Comparison of ENCODE assay signal across 12 cellular contexts in genomic region chr5:53030828-53031425, GRCh38. TPM values are rescaled to one million over a fixed set of nuclear protein-coding genes. Genes with fewer than 3 reads are reported as not detected.
A peak's percentile ranks its signal among the peaks of the same experiment; 100 is the strongest.
DNase-seq lines count a peak whose midpoint lies in the region; ATAC-seq and TF ChIP-seq lines count a peak whose summit lies in the region.
"Had no signal": no experiment of that assay in that cellular context is flagged by ENCODE, and none has a peak within 500 bp of the region (broad histone marks: within the 10 kb centered on the region; RNA-seq: fewer than 3 reads in every experiment).

No MANE protein-coding gene starts in this region.

- H3K4me1 Mint-ChIP-seq in CD4-positive, alpha-beta memory T cell, result peaks cover 9 to 31% (median 14%) of the 10 kb centered on the region in 4 donors
- H3K4me1 Mint-ChIP-seq in naive thymus-derived CD4-positive, alpha-beta T cell, result peaks cover 12 to 47% (median 26%) of the 10 kb centered on the region in 7 donors
- H3K4me1 Mint-ChIP-seq: neural crest cell had no signal

- no peak overlapping the region for H3K4me3 Mint-ChIP-seq in CD4-positive, alpha-beta memory T cell
- peak overlapping the region in 1 of 10 donors; percentile 79 for H3K4me3 Mint-ChIP-seq in naive thymus-derived CD4-positive, alpha-beta T cell
- H3K4me3 Mint-ChIP-seq: effector memory CD8-positive, alpha-beta T cell; neural crest cell had no signal

- no peaks in the 10 kb centered on the region for H3K27me3 Mint-ChIP-seq in CD4-positive, alpha-beta memory T cell
- H3K27me3 Mint-ChIP-seq in naive thymus-derived CD4-positive, alpha-beta T cell, result no peaks in the 10 kb centered on the region
- H3K27me3 Mint-ChIP-seq: effector memory CD8-positive, alpha-beta T cell had no signal

- intact Hi-C loops in CD4-positive, alpha-beta memory T cell (cut with micrococcal nuclease), result loop anchor here (1.0 to 5.0 kb wide), 3 partner anchors 10 to 84 kb away; partner anchors contain the start of gene ITGA2
- intact Hi-C loops in naive thymus-derived CD4-positive, alpha-beta T cell (cut with micrococcal nuclease), result loop anchor here (1.0 to 5.0 kb wide), 7 partner anchors 10 to 83 kb away; partner anchors contain the start of gene ITGA2 (in 1 of the 2)

- no peak for ATAC-seq in naive thymus-derived CD4-positive, alpha-beta T cell
- no peak for ATAC-seq in GM18907 (IDR thresholded peaks at IDR 0.05; ENCODE audit: unreplicated experiment)

- no peak overlapping the region for H3K4me3 ChIP-seq in CD4-positive, alpha-beta memory T cell (ENCODE audit: low read length in 2 of 2)
- H3K4me3 ChIP-seq in LNCaP clone FGC (ENCODE audit: low read depth, low read length), result no peak overlapping the region
- H3K4me3 ChIP-seq in astrocyte of the spinal cord (ENCODE audit: low read depth, low read length), result no peak overlapping the region
- no peak overlapping the region for H3K4me3 ChIP-seq in naive thymus-derived CD4-positive, alpha-beta T cell (ENCODE audit: low read length)

- H3K27me3 ChIP-seq in CD4-positive, alpha-beta memory T cell (ENCODE audit: insufficient read depth, low read length), result no peaks in the 10 kb centered on the region
- no peaks in the 10 kb centered on the region for H3K27me3 ChIP-seq in naive thymus-derived CD4-positive, alpha-beta T cell (ENCODE audit: control insufficient read depth in 2 of 2, insufficient read depth in 2 of 2, low read length in 2 of 2)

- H3K27ac Mint-ChIP-seq in CD4-positive, alpha-beta memory T cell, result peak overlapping the region in 5 of 7 donors; percentile 5 to 76 (median 16)
- H3K27ac Mint-ChIP-seq in naive thymus-derived CD4-positive, alpha-beta T cell, result peak overlapping the region in 8 of 9 donors; percentile 58 to 89 (median 82)
- H3K27ac Mint-ChIP-seq: effector memory CD8-positive, alpha-beta T cell had no signal

- POLR2A ChIA-PET in CD4-positive, alpha-beta memory T cell (lab: Charles Lee; ENCODE audit: partially characterized antibody), result no interaction called here
- POLR2A ChIA-PET in naive thymus-derived CD4-positive, alpha-beta T cell (lab: Charles Lee), result interaction anchor here (0.6 kb wide), 1 partner anchor 409 kb away, joined by 6 read pairs; no protein-coding TSS in a partner anchor

- no peaks in the 10 kb centered on the region for H3K36me3 ChIP-seq in CD4-positive, alpha-beta memory T cell (ENCODE audit: insufficient read depth, low read length)
- no peaks in the 10 kb centered on the region for H3K36me3 ChIP-seq in naive thymus-derived CD4-positive, alpha-beta T cell (ENCODE audit: control insufficient read depth in 2 of 3, insufficient read depth in 3 of 3, low read length in 3 of 3)

- no peak overlapping the region for H3K27ac ChIP-seq in CD4-positive, alpha-beta memory T cell (ENCODE audit: low read depth, low read length)
- no peak overlapping the region for H3K27ac ChIP-seq in naive thymus-derived CD4-positive, alpha-beta T cell (ENCODE audit: low read depth, low read length)

- H3K36me3 Mint-ChIP-seq in CD4-positive, alpha-beta memory T cell, result no peaks in the 10 kb centered on the region
- peaks cover 0 to 34% (median 0%) of the 10 kb centered on the region in 5 donors for H3K36me3 Mint-ChIP-seq in naive thymus-derived CD4-positive, alpha-beta T cell

- in situ Hi-C loops in astrocyte of the spinal cord (cut with HindIII; ENCODE audit: low sequenced_read_pairs), result no loop called here

- H3K4me1 ChIP-seq in CD4-positive, alpha-beta memory T cell (ENCODE audit: insufficient read depth, low read length), result peaks cover 16% of the 10 kb centered on the region
- H3K4me1 ChIP-seq in naive thymus-derived CD4-positive, alpha-beta T cell (ENCODE audit: control insufficient read depth in 2 of 2, insufficient read depth in 2 of 2, low read length in 2 of 2), result peaks cover 0 to 18% of the 10 kb centered on the region in 2 donors

- TF ChIP-seq CTCF in LNCaP clone FGC (IDR thresholded peaks at IDR 0.05; ENCODE audit: control insufficient read depth, extremely low read depth, insufficient read depth) (no peak), astrocyte of the spinal cord (IDR thresholded peaks at IDR 0.05; ENCODE audit: low read depth, low read length) (no peak)

- no peaks in the 10 kb centered on the region for H3K9me3 Mint-ChIP-seq in CD4-positive, alpha-beta memory T cell
- no peaks in the 10 kb centered on the region for H3K9me3 Mint-ChIP-seq in naive thymus-derived CD4-positive, alpha-beta T cell
- H3K9me3 Mint-ChIP-seq: effector memory CD8-positive, alpha-beta T cell; neural crest cell had no signal

- H3K9me3 ChIP-seq in CD4-positive, alpha-beta memory T cell (ENCODE audit: control insufficient read depth in 1 of 2, low read length in 2 of 2), result no peaks in the 10 kb centered on the region
- no peaks in the 10 kb centered on the region for H3K9me3 ChIP-seq in naive thymus-derived CD4-positive, alpha-beta T cell (ENCODE audit: control insufficient read depth in 2 of 3, low read length in 3 of 3)

- no peak for DNase-seq in CD4-positive, alpha-beta memory T cell
- DNase-seq in LNCaP clone FGC (ENCODE audit: low read depth) (peak; percentile 63), astrocyte of the spinal cord (ENCODE audit: low read depth, low spot score) (peak; percentile 23), C1 segment of cervical spinal cord (lab: John Stamatoyannopoulos, UW) (no peak)
- DNase-seq in naive thymus-derived CD4-positive, alpha-beta T cell, result no peak
- no peak for DNase-seq in activated CD4-positive, CD25-positive, alpha-beta regulatory T cell (lab: John Stamatoyannopoulos, UW)
- DNase-seq in central memory CD4-positive, alpha-beta T cell, result no peak
- DNase-seq: effector memory CD8-positive, alpha-beta T cell; NCI-H187; stimulated activated naive CD4-positive, alpha-beta T cell treated with Interleukin-2 at 50 U/mL for 16 hours had no signal

- CTCF ChIA-PET in CD4-positive, alpha-beta memory T cell (lab: Charles Lee; ENCODE audit: partially characterized antibody), result interaction anchor here (0.9 to 1.7 kb wide), 4 partner anchors 17 to 83 kb away, joined by 3 to 5 read pairs (median 4); no protein-coding TSS in a partner anchor
- CTCF ChIA-PET in naive thymus-derived CD4-positive, alpha-beta T cell (lab: Charles Lee), result interaction anchor here (1.2 kb wide), 1 partner anchor 18 kb away, joined by 4 read pairs; no protein-coding TSS in a partner anchor

RNA-seq across cellular contexts. Expression of gene ITGA2, which starts 41.8 kb away (rescaled TPM):
- total RNA-seq in CD4-positive, alpha-beta memory T cell, result 1 to 10 TPM; 1.4 to 1.6 TPM
- under 1 TPM; 0.30 to 0.47 TPM for polyA plus RNA-seq in CD4-positive, alpha-beta memory T cell
- total RNA-seq in naive thymus-derived CD4-positive, alpha-beta T cell, result 1 to 10 TPM in 1 of 5 experiments, under 1 TPM in 4; 0.16 to 8.9 (median 0.49) TPM
- under 1 TPM; 0.19 to 0.28 TPM for polyA plus RNA-seq in naive thymus-derived CD4-positive, alpha-beta T cell

Comparison
In these comparisons a context has a peak if more than half of its experiments do, and no peak if none do; other contexts are left out.
1. DNase-seq: peak in LNCaP clone FGC (single experiment) and astrocyte of the spinal cord (single experiment); none in CD4-positive, alpha-beta memory T cell (0 of 5), naive thymus-derived CD4-positive, alpha-beta T cell (0 of 9), activated CD4-positive, CD25-positive, alpha-beta regulatory T cell (0 of 4), central memory CD4-positive, alpha-beta T cell (single experiment) and C1 segment of cervical spinal cord (0 of 14).